ENCODE assay signal across 11 cellular contexts in the genomic region with DNA sequence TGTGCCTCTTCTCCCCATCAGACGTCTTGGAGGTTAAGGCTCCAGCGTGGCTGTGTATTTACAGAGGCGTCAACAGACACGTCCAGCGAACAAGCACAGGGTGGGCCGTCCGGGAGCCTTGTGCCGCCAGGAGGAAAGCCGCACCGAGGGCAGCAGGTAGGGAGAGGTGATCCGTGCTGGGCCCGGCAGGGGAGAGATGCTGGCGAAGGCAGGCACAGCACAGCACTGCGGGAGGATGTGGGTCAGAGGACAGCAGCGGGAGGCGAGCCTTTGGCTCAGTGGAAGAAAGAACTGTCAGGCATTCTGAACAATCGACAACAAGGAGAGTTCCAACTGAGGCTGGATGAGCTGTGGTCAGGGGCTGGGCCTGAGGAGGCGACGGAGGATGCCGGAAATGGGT.
DNase-seq lines count a peak whose midpoint lies in the region; ATAC-seq and TF ChIP-seq lines count a peak whose summit lies in the region.
"Had no signal": no experiment of that assay in that cellular context is flagged by ENCODE, and none has a peak within 500 bp of the region (broad histone marks: within the 10 kb centered on the region; RNA-seq: fewer than 3 reads in every experiment).

No MANE protein-coding gene starts in this region.

- peak overlapping the region; percentile 70 for H3K27ac ChIP-seq in cingulate gyrus (ENCODE audit: low read depth, low read length)

- no peaks in the 10 kb centered on the region for H3K36me3 Mint-ChIP-seq in natural killer cell treated with Interleukin-12 subunit alpha and Interleukin-12 subunit beta and Interleukin-15 and Interleukin-18, amount 100 ng/mL, for 72 hours
- H3K36me3 Mint-ChIP-seq in glutamatergic neuron (ENCODE audit: unreplicated experiment) = no peaks in the 10 kb centered on the region
- H3K36me3 Mint-ChIP-seq: immature natural killer cell had no signal

- no peak for TF ChIP-seq CTCF in glutamatergic neuron (IDR thresholded peaks at IDR 0.05; ENCODE audit: partially characterized antibody, unreplicated experiment)

- no peak for DNase-seq in natural killer cell treated with Interleukin-12 subunit alpha and Interleukin-12 subunit beta and Interleukin-15 and Interleukin-18, amount 100 ng/mL, for 72 hours (ENCODE audit: low spot score)
- DNase-seq in glutamatergic neuron (no peak), activated gamma-delta T cell (lab: John Stamatoyannopoulos, UW) (no peak), NCI-H774 (lab: John Stamatoyannopoulos, UW) (no peak)

- H3K9me3 Mint-ChIP-seq in natural killer cell treated with Interleukin-12 subunit alpha and Interleukin-12 subunit beta and Interleukin-15 and Interleukin-18, amount 100 ng/mL, for 72 hours = no peaks in the 10 kb centered on the region
- H3K9me3 Mint-ChIP-seq in glutamatergic neuron (ENCODE audit: unreplicated experiment) = peaks cover 3% of the 10 kb centered on the region
- H3K9me3 Mint-ChIP-seq: activated T-helper 1 cell treated with anti-CD3 and anti-CD28 coated beads, Interleukin-12 subunit alpha, Interleukin-12 subunit beta, Interleukin-2, Interleukin-4 antibody, amounts not matched to agents 30 ng/mL and 10 ng/mL and 1 ng/mL, durations not matched to agents 14 hours and 24 hours and 36 hours; immature natural killer cell; nephron had no signal

- peak overlapping the region; percentile 11 for H3K4me3 Mint-ChIP-seq in natural killer cell treated with Interleukin-12 subunit alpha and Interleukin-12 subunit beta and Interleukin-15 and Interleukin-18, amount 100 ng/mL, for 72 hours
- H3K4me3 Mint-ChIP-seq in glutamatergic neuron (ENCODE audit: unreplicated experiment) = no peak overlapping the region
- H3K4me3 Mint-ChIP-seq: activated T-helper 1 cell treated with anti-CD3 and anti-CD28 coated beads, Interleukin-12 subunit alpha, Interleukin-12 subunit beta, Interleukin-2, Interleukin-4 antibody, amounts not matched to agents 30 ng/mL and 10 ng/mL and 1 ng/mL, durations not matched to agents 14 hours and 24 hours and 36 hours had no signal

- ATAC-seq in GM18868 (IDR thresholded peaks at IDR 0.05; ENCODE audit: unreplicated experiment) = peak; percentile 11
- peak; percentile 9 for ATAC-seq in HG02981 (IDR thresholded peaks at IDR 0.05; ENCODE audit: unreplicated experiment)
- no peak for ATAC-seq in natural killer cell treated with Interleukin-12 subunit alpha and Interleukin-12 subunit beta and Interleukin-15 and Interleukin-18, amount 100 ng/mL, for 72 hours
- ATAC-seq in HG03520 (IDR thresholded peaks at IDR 0.05; ENCODE audit: unreplicated experiment) = no peak

- no peak overlapping the region for H3K27ac Mint-ChIP-seq in natural killer cell treated with Interleukin-12 subunit alpha and Interleukin-12 subunit beta and Interleukin-15 and Interleukin-18, amount 100 ng/mL, for 72 hours
- no peak overlapping the region for H3K27ac Mint-ChIP-seq in glutamatergic neuron (ENCODE audit: unreplicated experiment)
- H3K27ac Mint-ChIP-seq: activated T-helper 1 cell treated with anti-CD3 and anti-CD28 coated beads, Interleukin-12 subunit alpha, Interleukin-12 subunit beta, Interleukin-2, Interleukin-4 antibody, amounts not matched to agents 30 ng/mL and 10 ng/mL and 1 ng/mL, durations not matched to agents 14 hours and 24 hours and 36 hours; immature natural killer cell; nephron had no signal

- peaks cover 0 to 6% of the 10 kb centered on the region in 2 donors for H3K4me1 Mint-ChIP-seq in natural killer cell treated with Interleukin-12 subunit alpha and Interleukin-12 subunit beta and Interleukin-15 and Interleukin-18, amount 100 ng/mL, for 72 hours (ENCODE audit: low read depth in 2 of 2)
- peaks cover 12% of the 10 kb centered on the region for H3K4me1 Mint-ChIP-seq in glutamatergic neuron (ENCODE audit: low read depth, unreplicated experiment)

- peaks cover 8 to 12% of the 10 kb centered on the region in 2 donors for H3K27me3 Mint-ChIP-seq in natural killer cell treated with Interleukin-12 subunit alpha and Interleukin-12 subunit beta and Interleukin-15 and Interleukin-18, amount 100 ng/mL, for 72 hours
- H3K27me3 Mint-ChIP-seq in glutamatergic neuron (ENCODE audit: unreplicated experiment) = peaks cover 6% of the 10 kb centered on the region

Comparison
In these comparisons a context has a peak if more than half of its experiments do, and no peak if none do; other contexts are left out.
1. ATAC-seq: peak in GM18868 (single experiment) and HG02981 (single experiment); none in natural killer cell treated with Interleukin-12 subunit alpha and Interleukin-12 subunit beta and Interleukin-15 and Interleukin-18, amount 100 ng/mL, for 72 hours (0 of 2) and HG03520 (single experiment).